Comparison of ENCODE assay signal across 8 cellular contexts in the genomic region with DNA sequence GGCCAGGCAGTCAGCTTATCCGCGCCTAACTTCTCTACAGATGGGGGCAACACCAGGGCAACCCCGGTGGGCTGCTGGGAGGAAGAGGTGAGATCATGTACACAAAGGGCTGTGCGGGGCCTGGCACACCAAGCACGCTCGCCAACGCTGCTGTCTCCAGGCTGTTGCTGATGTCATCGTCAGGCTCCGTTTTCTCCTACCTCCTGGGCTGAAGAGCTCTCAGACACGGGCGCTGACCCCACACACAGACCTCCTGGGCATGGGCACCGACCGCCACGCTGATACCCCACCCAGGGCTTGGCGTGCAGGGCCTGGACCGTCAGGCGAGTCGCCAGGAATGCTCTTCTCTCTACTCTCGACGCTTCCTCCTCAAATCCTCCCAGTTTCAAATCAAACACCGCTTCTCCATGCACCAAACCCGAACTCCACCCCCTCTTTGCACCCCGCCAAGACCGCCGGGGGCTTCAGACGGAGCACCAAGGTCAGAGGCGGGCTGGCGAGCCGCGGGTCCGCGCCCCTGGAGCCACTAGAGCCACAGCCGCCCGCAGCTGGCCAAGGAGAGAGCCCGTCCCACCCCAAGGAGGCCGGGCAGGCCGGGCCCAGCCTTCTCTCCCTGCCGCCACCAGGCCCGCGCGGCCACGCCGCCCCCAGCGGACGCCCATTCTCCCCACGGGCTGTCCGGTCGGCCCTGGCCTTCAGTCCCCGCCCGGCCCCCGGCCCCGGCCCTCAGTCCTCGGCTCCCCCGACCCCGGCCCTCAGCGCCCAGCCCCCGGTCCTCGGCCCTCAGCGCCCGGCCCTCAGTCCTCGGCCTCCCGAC. TPM values are rescaled to one million over a fixed set of nuclear protein-coding genes. Genes with fewer than 3 reads are reported as not detected.
DNase-seq lines count a peak whose midpoint lies in the region; ATAC-seq, FAIRE-seq and TF ChIP-seq lines count a peak whose summit lies in the region.

No MANE protein-coding gene starts in this region.

- H3K4me1 ChIP-seq in iPS-18a (ENCODE audit: control insufficient read depth, low read depth, low read length) (peaks cover 11% of the 10 kb centered on the region), small intestine (ENCODE audit: control insufficient read depth in 2 of 2, insufficient read depth in 1 of 2, low read depth in 1 of 2, low read length in 1 of 2) (peaks cover 10 to 26% of the 10 kb centered on the region in 2 donors)

- no peaks in the 10 kb centered on the region for H3K36me3 Mint-ChIP-seq in activated naive CD8-positive, alpha-beta T cell treated with anti-CD3 and anti-CD28 coated beads, Interleukin-2, amount 50 U/mL, for 24 hours (ENCODE audit: low read depth)

- H3K27me3 Mint-ChIP-seq in activated naive CD8-positive, alpha-beta T cell treated with anti-CD3 and anti-CD28 coated beads, Interleukin-2, amount 50 U/mL, for 24 hours, result no peaks in the 10 kb centered on the region

- peak overlapping the region; percentile 39 for H3K9ac ChIP-seq in iPS-18a (ENCODE audit: low read length)

- H3K27ac Mint-ChIP-seq in activated naive CD8-positive, alpha-beta T cell treated with anti-CD3 and anti-CD28 coated beads, Interleukin-2, amount 50 U/mL, for 24 hours, result peak overlapping the region; percentile 91

- FAIRE-seq in small intestine (lab: Jason Lieb, UNC), result no peak

- 3 to 5% (median 4%) methylated on average over 32 to 62 of the region's 62 CpGs for WGBS in small intestine, 3 donors

- H3K27me3 ChIP-seq in iPS-18a (ENCODE audit: control insufficient read depth, insufficient read depth, low read length) (no peaks in the 10 kb centered on the region), small intestine (ENCODE audit: control insufficient read depth in 2 of 2, insufficient read depth in 2 of 2, low read length in 2 of 2) (no peaks in the 10 kb centered on the region)

- H3K9me3 Mint-ChIP-seq in activated naive CD8-positive, alpha-beta T cell treated with anti-CD3 and anti-CD28 coated beads, Interleukin-2, amount 50 U/mL, for 24 hours, result no peaks in the 10 kb centered on the region

- no peaks in the 10 kb centered on the region for H3K36me3 ChIP-seq in iPS-18a (ENCODE audit: control insufficient read depth, low read depth, low read length)
- no peaks in the 10 kb centered on the region for H3K36me3 ChIP-seq in small intestine (ENCODE audit: control insufficient read depth in 2 of 2, insufficient read depth in 2 of 2, low read length in 2 of 2)

- no peak for ATAC-seq in activated naive CD8-positive, alpha-beta T cell treated with anti-CD3 and anti-CD28 coated beads, Interleukin-2, amount 50 U/mL, for 24 hours
- ATAC-seq in HG03520 (IDR thresholded peaks at IDR 0.05; ENCODE audit: unreplicated experiment), result no peak

- H3K9me3 ChIP-seq in iPS-18a (ENCODE audit: control insufficient read depth, low read depth, low read length) (no peaks in the 10 kb centered on the region), small intestine (ENCODE audit: control insufficient read depth, low read depth) (no peaks in the 10 kb centered on the region)

- DNase-seq in D341Med (ENCODE audit: low spot score), result peak; percentile 74
- no peak for DNase-seq in LNCaP clone FGC (ENCODE audit: low read depth)
- DNase-seq in activated naive CD8-positive, alpha-beta T cell treated with anti-CD3 and anti-CD28 coated beads, Interleukin-2, amount 50 U/mL, for 24 hours, result peak; percentile 59
- DNase-seq in small intestine, result peak; percentile 40
- no peak for DNase-seq in globus pallidus (ENCODE audit: low spot score)
- DNase-seq in SW480 (ENCODE audit: low spot score), result no peak

- no peak overlapping the region for H3K27ac ChIP-seq in iPS-18a (ENCODE audit: low read length)
- H3K27ac ChIP-seq in small intestine (ENCODE audit: low read depth in 1 of 2, low read length in 1 of 2), result peak overlapping the region in 1 of 2 donors; percentile 66

- peak overlapping the region; percentile 80 for H3K4me3 ChIP-seq in LNCaP clone FGC (ENCODE audit: low read depth, low read length)
- peak overlapping the region; percentile 64 for H3K4me3 ChIP-seq in iPS-18a (ENCODE audit: low read length)
- H3K4me3 ChIP-seq in small intestine (ENCODE audit: low read depth in 1 of 2, low read length in 2 of 2), result peak overlapping the region; percentile 75 to 87

- no peak for TF ChIP-seq CTCF in LNCaP clone FGC (IDR thresholded peaks at IDR 0.05; ENCODE audit: control insufficient read depth, extremely low read depth, insufficient read depth)

- peak overlapping the region; percentile 94 for H3K4me3 Mint-ChIP-seq in activated naive CD8-positive, alpha-beta T cell treated with anti-CD3 and anti-CD28 coated beads, Interleukin-2, amount 50 U/mL, for 24 hours

- peaks cover 54% of the 10 kb centered on the region for H3K4me1 Mint-ChIP-seq in activated naive CD8-positive, alpha-beta T cell treated with anti-CD3 and anti-CD28 coated beads, Interleukin-2, amount 50 U/mL, for 24 hours

RNA-seq across cellular contexts. Expression of a gene that starts 0.8 kb away (rescaled TPM):
- polyA plus RNA-seq in small intestine, result 10 to 100 TPM; 27.3 to 43.7 (median 38.0) TPM

RNA-seq across cellular contexts. Expression of a gene that starts 7.3 kb away (rescaled TPM):
- polyA plus RNA-seq in small intestine, result 10 to 100 TPM in 1 of 3 donors, 1 to 10 TPM in 2; 2.2 to 13.9 (median 3.5) TPM

RNA-seq across cellular contexts. Expression of a gene that starts 12.6 kb away (rescaled TPM):
- under 1 TPM in 1 of 3 donors, not detected in 2; 0.28 TPM for polyA plus RNA-seq in small intestine

RNA-seq across cellular contexts. Expression of a gene that starts 33.4 kb away (rescaled TPM):
- 10 to 100 TPM; 37.8 to 52.8 (median 51.2) TPM for polyA plus RNA-seq in small intestine

RNA-seq across cellular contexts. Expression of a gene that starts 34.0 kb away (rescaled TPM):
- polyA plus RNA-seq in small intestine, result 10 to 100 TPM; 39.4 to 45.9 (median 40.3) TPM

Comparison
In these comparisons a context has a peak if more than half of its experiments do, and no peak if none do; other contexts are left out.
1. DNase-seq: peak in D341Med (single experiment), activated naive CD8-positive, alpha-beta T cell treated with anti-CD3 and anti-CD28 coated beads, Interleukin-2, amount 50 U/mL, for 24 hours (single experiment) and small intestine (single experiment); none in LNCaP clone FGC (single experiment), globus pallidus (single experiment) and SW480 (single experiment).
2. Peak in every context shown above with its lines, with median percentiles within 50 percentile points of each other: H3K4me3 ChIP-seq.